In genomic region chr2:190319557-190320498, GRCh38 we compare ENCODE assay signal across 1 cellular context.
TF ChIP-seq lines count a peak whose summit lies in the region.

Gene HIBCH (minus strand): TSS chr2:190319826. CDS start chr2:190319750, 76 bp downstream.

TF ChIP-seq in H1, 55 proteins besides CTCF, POLR2A, EP300 and RAD21 (continued from another document):
- TF ChIP-seq EGR1 (IDR thresholded peaks at IDR 0.05; ENCODE audit: borderline replicate concordance, low read depth, low read length) (peak; percentile 89), BRCA1 (IDR thresholded peaks at IDR 0.05; ENCODE audit: low read depth, low read length) (peak; percentile 80), ATF3 (IDR thresholded peaks at IDR 0.05; ENCODE audit: insufficient read depth, low read depth, low read length) (no peak), TBP (IDR thresholded peaks at IDR 0.05; ENCODE audit: low read depth, low read length) (peak; percentile 81), SP1 (IDR thresholded peaks at IDR 0.05; ENCODE audit: low read depth, low read length) (peak; percentile 33; the same call in 1 of the 2 replicates), NRF1 (IDR thresholded peaks at IDR 0.05; ENCODE audit: low read depth, low read length) (no peak), TAF1 (IDR thresholded peaks at IDR 0.05; ENCODE audit: low read depth, low read length) (peak; percentile 80), ASH2L (IDR thresholded peaks at IDR 0.05; ENCODE audit: low read length) (peak; percentile 91), GTF2F1 (IDR thresholded peaks at IDR 0.05; ENCODE audit: borderline replicate concordance, low read depth, low read length) (peak; percentile 20; the same call in 1 of the 2 replicates), BCL11A (IDR thresholded peaks at IDR 0.05; ENCODE audit: low read depth in 2 of 2, low read length in 2 of 2) (no peak), SAP30 (IDR thresholded peaks at IDR 0.05; ENCODE audit: insufficient read depth, insufficient replicate concordance, low read length) (no peak), FOSL1 (IDR thresholded peaks at IDR 0.05; ENCODE audit: insufficient read depth, low read depth, low read length) (no peak), SP4 (IDR thresholded peaks at IDR 0.05; ENCODE audit: low read length) (peak; percentile 71; the same call in 1 of the 2 replicates), SIN3A (conservative IDR thresholded peaks at IDR 0.05 in 1 of 2, IDR thresholded peaks at IDR 0.05 in 1 of 2; ENCODE audit: low read depth in 1 of 2, low read length in 2 of 2) (peak; percentile 69 to 85; a peak in 3 of 4 replicates), EZH2 (IDR thresholded peaks at IDR 0.05; ENCODE audit: low read depth, low read length, severe bottlenecking) (no peak), RXRA (IDR thresholded peaks at IDR 0.05; ENCODE audit: insufficient read depth, low read depth, low read length) (no peak), MAX (IDR thresholded peaks at IDR 0.05) (peak; percentile 50; the same call in 1 of the 2 replicates), SIX5 (IDR thresholded peaks at IDR 0.05; ENCODE audit: low read depth, low read length) (no peak), KDM5A (IDR thresholded peaks at IDR 0.05; ENCODE audit: low read length) (no peak), KDM1A (IDR thresholded peaks at IDR 0.05; ENCODE audit: borderline replicate concordance, low read length) (no peak), JUN (IDR thresholded peaks at IDR 0.05; ENCODE audit: low read depth, low read length) (no peak), YY1 (IDR thresholded peaks at IDR 0.05; ENCODE audit: low read depth, low read length) (peak; percentile 64; the same call in 1 of the 2 replicates), CHD2 (IDR thresholded peaks at IDR 0.05; ENCODE audit: low read length) (peak; percentile 91), ZNF274 (IDR thresholded peaks at IDR 0.05; ENCODE audit: borderline replicate concordance, extremely low read depth, low read length) (no peak), JUND (IDR thresholded peaks at IDR 0.05; ENCODE audit: low read length) (peak; percentile 36; the same call in 1 of the 2 replicates), TCF12 (IDR thresholded peaks at IDR 0.05; ENCODE audit: low read depth, low read length) (no peak), TAF7 (optimal IDR thresholded peaks at IDR 0.05; ENCODE audit: borderline replicate concordance, low read depth, low read length) (peak; percentile 73), SIRT6 (IDR thresholded peaks at IDR 0.05; ENCODE audit: low read length) (no peak), KDM4A (IDR thresholded peaks at IDR 0.05; ENCODE audit: low read depth, low read length, severe bottlenecking) (peak; percentile 75), GABPA (IDR thresholded peaks at IDR 0.05; ENCODE audit: borderline replicate concordance, insufficient read depth, low read length) (no peak), E2F6 (IDR thresholded peaks at IDR 0.05) (no peak), SUZ12 (IDR thresholded peaks at IDR 0.05; ENCODE audit: low read length) (no peak), TEAD4 (IDR thresholded peaks at IDR 0.05; ENCODE audit: low read depth, low read length) (no peak), BACH1 (IDR thresholded peaks at IDR 0.05; ENCODE audit: low read length) (no peak), SRF (IDR thresholded peaks at IDR 0.05; ENCODE audit: low read depth, low read length) (0 out of 2 replicates have a peak, but pooled peaks have one; percentile 19), CBX8 (IDR thresholded peaks at IDR 0.05; ENCODE audit: borderline replicate concordance, low read depth, low read length) (no peak), POLR2AphosphoS5 (IDR thresholded peaks at IDR 0.05; ENCODE audit: low read depth, low read length) (peak; percentile 64), RFX5 (IDR thresholded peaks at IDR 0.05; ENCODE audit: borderline replicate concordance, low read depth, low read length) (no peak), POU5F1 (IDR thresholded peaks at IDR 0.05; ENCODE audit: low read depth, low read length) (no peak), NANOG (IDR thresholded peaks at IDR 0.05; ENCODE audit: insufficient read depth, low read depth, low read length, poor library complexity, severe bottlenecking) (peak; percentile 2), MAFK (IDR thresholded peaks at IDR 0.05; ENCODE audit: low read depth, low read length) (no peak), CBX5 (IDR thresholded peaks at IDR 0.05; ENCODE audit: low read depth, low read length) (no peak), HDAC6 (IDR thresholded peaks at IDR 0.05; ENCODE audit: low read depth, low read length) (no peak), CTBP2 (IDR thresholded peaks at IDR 0.05; ENCODE audit: borderline replicate concordance, insufficient read depth, insufficient read length, low read length) (no peak), PHF8 (conservative IDR thresholded peaks at IDR 0.05; ENCODE audit: low read depth, low read length) (peak; percentile 50; the same call in 1 of the 2 replicates), CEBPB (IDR thresholded peaks at IDR 0.05; ENCODE audit: low read depth, low read length) (no peak), CREB1 (IDR thresholded peaks at IDR 0.05) (peak; percentile 88), HDAC2 (IDR thresholded peaks at IDR 0.05; ENCODE audit: borderline replicate concordance in 1 of 2, low read depth in 2 of 2, low read length in 2 of 2) (peak in 1 of 2 experiments; percentile 79; a peak in 1 of 4 replicates), ATF2 (IDR thresholded peaks at IDR 0.05; ENCODE audit: low read length) (peak; percentile 49; the same call in 1 of the 2 replicates), SP2 (IDR thresholded peaks at IDR 0.05; ENCODE audit: low read length) (peak; percentile 78; the same call in 1 of the 2 replicates), RNF2 (IDR thresholded peaks at IDR 0.05; ENCODE audit: borderline replicate concordance, low read depth, low read length, missing control alignments, poor library complexity, severe bottlenecking) (no peak), CHD1 (IDR thresholded peaks at IDR 0.05; ENCODE audit: low read depth, low read length) (no peak)
- TF ChIP-seq, protein P1, sequence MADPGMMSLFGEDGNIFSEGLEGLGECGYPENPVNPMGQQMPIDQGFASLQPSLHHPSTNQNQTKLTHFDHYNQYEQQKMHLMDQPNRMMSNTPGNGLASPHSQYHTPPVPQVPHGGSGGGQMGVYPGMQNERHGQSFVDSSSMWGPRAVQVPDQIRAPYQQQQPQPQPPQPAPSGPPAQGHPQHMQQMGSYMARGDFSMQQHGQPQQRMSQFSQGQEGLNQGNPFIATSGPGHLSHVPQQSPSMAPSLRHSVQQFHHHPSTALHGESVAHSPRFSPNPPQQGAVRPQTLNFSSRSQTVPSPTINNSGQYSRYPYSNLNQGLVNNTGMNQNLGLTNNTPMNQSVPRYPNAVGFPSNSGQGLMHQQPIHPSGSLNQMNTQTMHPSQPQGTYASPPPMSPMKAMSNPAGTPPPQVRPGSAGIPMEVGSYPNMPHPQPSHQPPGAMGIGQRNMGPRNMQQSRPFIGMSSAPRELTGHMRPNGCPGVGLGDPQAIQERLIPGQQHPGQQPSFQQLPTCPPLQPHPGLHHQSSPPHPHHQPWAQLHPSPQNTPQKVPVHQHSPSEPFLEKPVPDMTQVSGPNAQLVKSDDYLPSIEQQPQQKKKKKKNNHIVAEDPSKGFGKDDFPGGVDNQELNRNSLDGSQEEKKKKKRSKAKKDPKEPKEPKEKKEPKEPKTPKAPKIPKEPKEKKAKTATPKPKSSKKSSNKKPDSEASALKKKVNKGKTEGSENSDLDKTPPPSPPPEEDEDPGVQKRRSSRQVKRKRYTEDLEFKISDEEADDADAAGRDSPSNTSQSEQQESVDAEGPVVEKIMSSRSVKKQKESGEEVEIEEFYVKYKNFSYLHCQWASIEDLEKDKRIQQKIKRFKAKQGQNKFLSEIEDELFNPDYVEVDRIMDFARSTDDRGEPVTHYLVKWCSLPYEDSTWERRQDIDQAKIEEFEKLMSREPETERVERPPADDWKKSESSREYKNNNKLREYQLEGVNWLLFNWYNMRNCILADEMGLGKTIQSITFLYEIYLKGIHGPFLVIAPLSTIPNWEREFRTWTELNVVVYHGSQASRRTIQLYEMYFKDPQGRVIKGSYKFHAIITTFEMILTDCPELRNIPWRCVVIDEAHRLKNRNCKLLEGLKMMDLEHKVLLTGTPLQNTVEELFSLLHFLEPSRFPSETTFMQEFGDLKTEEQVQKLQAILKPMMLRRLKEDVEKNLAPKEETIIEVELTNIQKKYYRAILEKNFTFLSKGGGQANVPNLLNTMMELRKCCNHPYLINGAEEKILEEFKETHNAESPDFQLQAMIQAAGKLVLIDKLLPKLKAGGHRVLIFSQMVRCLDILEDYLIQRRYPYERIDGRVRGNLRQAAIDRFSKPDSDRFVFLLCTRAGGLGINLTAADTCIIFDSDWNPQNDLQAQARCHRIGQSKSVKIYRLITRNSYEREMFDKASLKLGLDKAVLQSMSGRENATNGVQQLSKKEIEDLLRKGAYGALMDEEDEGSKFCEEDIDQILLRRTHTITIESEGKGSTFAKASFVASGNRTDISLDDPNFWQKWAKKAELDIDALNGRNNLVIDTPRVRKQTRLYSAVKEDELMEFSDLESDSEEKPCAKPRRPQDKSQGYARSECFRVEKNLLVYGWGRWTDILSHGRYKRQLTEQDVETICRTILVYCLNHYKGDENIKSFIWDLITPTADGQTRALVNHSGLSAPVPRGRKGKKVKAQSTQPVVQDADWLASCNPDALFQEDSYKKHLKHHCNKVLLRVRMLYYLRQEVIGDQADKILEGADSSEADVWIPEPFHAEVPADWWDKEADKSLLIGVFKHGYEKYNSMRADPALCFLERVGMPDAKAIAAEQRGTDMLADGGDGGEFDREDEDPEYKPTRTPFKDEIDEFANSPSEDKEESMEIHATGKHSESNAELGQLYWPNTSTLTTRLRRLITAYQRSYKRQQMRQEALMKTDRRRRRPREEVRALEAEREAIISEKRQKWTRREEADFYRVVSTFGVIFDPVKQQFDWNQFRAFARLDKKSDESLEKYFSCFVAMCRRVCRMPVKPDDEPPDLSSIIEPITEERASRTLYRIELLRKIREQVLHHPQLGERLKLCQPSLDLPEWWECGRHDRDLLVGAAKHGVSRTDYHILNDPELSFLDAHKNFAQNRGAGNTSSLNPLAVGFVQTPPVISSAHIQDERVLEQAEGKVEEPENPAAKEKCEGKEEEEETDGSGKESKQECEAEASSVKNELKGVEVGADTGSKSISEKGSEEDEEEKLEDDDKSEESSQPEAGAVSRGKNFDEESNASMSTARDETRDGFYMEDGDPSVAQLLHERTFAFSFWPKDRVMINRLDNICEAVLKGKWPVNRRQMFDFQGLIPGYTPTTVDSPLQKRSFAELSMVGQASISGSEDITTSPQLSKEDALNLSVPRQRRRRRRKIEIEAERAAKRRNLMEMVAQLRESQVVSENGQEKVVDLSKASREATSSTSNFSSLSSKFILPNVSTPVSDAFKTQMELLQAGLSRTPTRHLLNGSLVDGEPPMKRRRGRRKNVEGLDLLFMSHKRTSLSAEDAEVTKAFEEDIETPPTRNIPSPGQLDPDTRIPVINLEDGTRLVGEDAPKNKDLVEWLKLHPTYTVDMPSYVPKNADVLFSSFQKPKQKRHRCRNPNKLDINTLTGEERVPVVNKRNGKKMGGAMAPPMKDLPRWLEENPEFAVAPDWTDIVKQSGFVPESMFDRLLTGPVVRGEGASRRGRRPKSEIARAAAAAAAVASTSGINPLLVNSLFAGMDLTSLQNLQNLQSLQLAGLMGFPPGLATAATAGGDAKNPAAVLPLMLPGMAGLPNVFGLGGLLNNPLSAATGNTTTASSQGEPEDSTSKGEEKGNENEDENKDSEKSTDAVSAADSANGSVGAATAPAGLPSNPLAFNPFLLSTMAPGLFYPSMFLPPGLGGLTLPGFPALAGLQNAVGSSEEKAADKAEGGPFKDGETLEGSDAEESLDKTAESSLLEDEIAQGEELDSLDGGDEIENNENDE (IDR thresholded peaks at IDR 0.05; ENCODE audit: insufficient replicate concordance, low read length), result no peak
- TF ChIP-seq, protein P2, sequence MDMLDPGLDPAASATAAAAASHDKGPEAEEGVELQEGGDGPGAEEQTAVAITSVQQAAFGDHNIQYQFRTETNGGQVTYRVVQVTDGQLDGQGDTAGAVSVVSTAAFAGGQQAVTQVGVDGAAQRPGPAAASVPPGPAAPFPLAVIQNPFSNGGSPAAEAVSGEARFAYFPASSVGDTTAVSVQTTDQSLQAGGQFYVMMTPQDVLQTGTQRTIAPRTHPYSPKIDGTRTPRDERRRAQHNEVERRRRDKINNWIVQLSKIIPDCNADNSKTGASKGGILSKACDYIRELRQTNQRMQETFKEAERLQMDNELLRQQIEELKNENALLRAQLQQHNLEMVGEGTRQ (IDR thresholded peaks at IDR 0.05; ENCODE audit: low read length), result 0 out of 2 replicates have a peak, but pooled peaks have one; percentile 2
